ENCODE assay signal across 14 cellular contexts in the genomic region with DNA sequence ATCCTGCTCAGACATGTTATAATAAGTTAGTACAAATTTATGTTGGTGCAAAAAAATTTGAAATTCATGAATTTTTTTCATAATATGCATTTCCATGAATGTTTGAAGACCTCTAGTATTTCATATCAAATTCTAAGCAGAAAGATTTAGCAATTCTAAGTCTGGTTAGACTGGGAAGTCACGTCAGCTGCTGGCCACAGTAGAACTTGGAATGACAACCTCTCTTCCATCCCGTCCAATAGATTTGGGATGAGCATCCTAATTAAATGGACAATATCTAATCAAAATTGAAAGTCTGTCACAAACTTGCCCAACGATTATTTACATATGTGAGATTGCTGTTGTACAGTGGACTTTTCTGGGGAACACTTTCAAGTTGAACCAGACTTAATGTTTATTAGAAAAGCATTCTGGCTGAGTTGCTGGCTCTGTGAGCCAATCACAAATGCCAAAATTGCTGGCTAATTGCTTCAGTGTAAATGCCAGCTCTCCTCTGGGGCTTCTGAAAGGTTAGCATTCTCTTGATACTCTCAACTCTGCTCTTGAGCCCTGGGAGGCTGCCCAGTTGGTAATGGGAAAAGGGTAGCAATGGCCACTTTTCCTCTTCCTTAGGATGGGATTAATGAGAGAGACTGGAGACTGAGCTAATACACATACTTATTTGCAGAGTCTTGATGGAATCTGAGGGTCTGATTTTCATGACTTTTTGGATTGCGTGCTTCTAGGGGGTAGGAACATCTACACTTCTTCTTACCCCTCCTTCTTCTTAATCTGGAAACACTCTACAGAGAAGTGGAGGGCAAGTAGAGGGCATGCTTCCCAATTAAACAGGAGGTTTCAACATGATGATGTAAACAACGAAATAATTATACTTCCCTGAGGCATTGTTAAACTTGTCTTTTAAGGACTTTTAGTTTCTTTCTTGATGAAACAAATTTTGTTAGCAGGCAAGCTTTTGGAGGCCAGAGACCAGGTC.
"Had no signal": no experiment of that assay in that cellular context is flagged by ENCODE, and none has a peak within 500 bp of the region (broad histone marks: within the 10 kb centered on the region; RNA-seq: fewer than 3 reads in every experiment).

No MANE protein-coding gene starts in this region.

- H3K9me3 Mint-ChIP-seq: activated T-cell treated with anti-CD3 and anti-CD28 coated beads, Interleukin-2, amount 50 U/mL, for 72 hours had no signal

- ATAC-seq: activated T-cell treated with anti-CD3 and anti-CD28 coated beads, Interleukin-2, amount 50 U/mL, for 72 hours; naive thymus-derived CD8-positive, alpha-beta T cell; stimulated activated naive B cell treated with anti-CD40 and anti-IgM and Interleukin-4, amounts not matched to agents 10 μg/mL and 1 μg/mL and 100 μg/mL, for 72 hours had no signal

- H3K9me3 ChIP-seq: ascending aorta, prostate gland, right lobe of liver, thyroid gland had no signal

- H3K4me3 Mint-ChIP-seq: activated T-cell treated with anti-CD3 and anti-CD28 coated beads, Interleukin-2, amount 50 U/mL, for 72 hours; naive thymus-derived CD8-positive, alpha-beta T cell; stimulated activated naive B cell treated with anti-CD40 and anti-IgM and Interleukin-4, amounts not matched to agents 10 μg/mL and 1 μg/mL and 100 μg/mL, for 72 hours had no signal

- H3K4me1 ChIP-seq: ascending aorta, prostate gland, right lobe of liver, thyroid gland had no signal

- DNase-seq: activated CD4-positive, alpha-beta T cell treated with anti-CD3 and anti-CD28 coated beads, Interleukin-2, amount 50 U/mL, for 1 hour; activated CD8-positive, alpha-beta memory T cell treated with anti-CD3 and anti-CD28 coated beads, Interleukin-2, amount 50 U/mL, for 48 hours; activated effector memory CD4-positive, alpha-beta T cell treated with anti-CD3 and anti-CD28 coated beads, Interleukin-2, amount 50 U/mL, for 16 hours; activated naive CD4-positive, alpha-beta T cell treated with anti-CD3 and anti-CD28 coated beads, Interleukin-2, amount 50 U/mL, for 16 hours; activated T-cell treated with anti-CD3 and anti-CD28 coated beads, Interleukin-2, amount 50 U/mL, for 72 hours; cerebellar nuclear complex; cortex of kidney; islet precursor cell; naive thymus-derived CD8-positive, alpha-beta T cell; right lobe of liver; stimulated activated naive B cell treated with anti-CD40 and anti-IgM and Interleukin-4, amounts not matched to agents 10 μg/mL and 1 μg/mL and 100 μg/mL, for 72 hours; thyroid gland had no signal

- H3K36me3 Mint-ChIP-seq: stimulated activated naive B cell treated with anti-CD40 and anti-IgM and Interleukin-4, amounts not matched to agents 10 μg/mL and 1 μg/mL and 100 μg/mL, for 72 hours had no signal

- H3K4me3 ChIP-seq: ascending aorta, prostate gland, right lobe of liver, thyroid gland had no signal

- H3K27ac Mint-ChIP-seq: activated T-cell treated with anti-CD3 and anti-CD28 coated beads, Interleukin-2, amount 50 U/mL, for 72 hours; naive thymus-derived CD8-positive, alpha-beta T cell; stimulated activated naive B cell treated with anti-CD40 and anti-IgM and Interleukin-4, amounts not matched to agents 10 μg/mL and 1 μg/mL and 100 μg/mL, for 72 hours had no signal

- H3K4me1 Mint-ChIP-seq: naive thymus-derived CD8-positive, alpha-beta T cell; stimulated activated naive B cell treated with anti-CD40 and anti-IgM and Interleukin-4, amounts not matched to agents 10 μg/mL and 1 μg/mL and 100 μg/mL, for 72 hours had no signal

- H3K36me3 ChIP-seq: ascending aorta, prostate gland, right lobe of liver, thyroid gland had no signal

- H3K27ac ChIP-seq: ascending aorta, prostate gland, right lobe of liver, thyroid gland had no signal

- H3K27me3 ChIP-seq: ascending aorta, right lobe of liver, thyroid gland had no signal
